Comparison of ENCODE assay signal across 18 cellular contexts in genomic region chr16:3259097-3259496, GRCh38. TPM values are rescaled to one million over a fixed set of nuclear protein-coding genes. Genes with fewer than 3 reads are reported as not detected.
DNase-seq lines count a peak whose midpoint lies in the region; ATAC-seq and TF ChIP-seq lines count a peak whose summit lies in the region.
"Had no signal": no experiment of that assay in that cellular context is flagged by ENCODE, and none has a peak within 500 bp of the region (broad histone marks: within the 10 kb centered on the region; RNA-seq: fewer than 3 reads in every experiment).

No MANE protein-coding gene starts in this region.

- no peak overlapping the region for H3K4me3 Mint-ChIP-seq in activated CD4-positive, alpha-beta T cell treated with anti-CD3 and anti-CD28 coated beads for 36 hours
- H3K4me3 Mint-ChIP-seq: H9; naive thymus-derived CD8-positive, alpha-beta T cell; T-helper 2 cell treated with Interferon-gamma antibody and Interleukin-4, amounts not matched to agents 5 μg/mL and 100 μg/mL, for 36 hours had no signal

- CTCF ChIA-PET in activated CD4-positive, alpha-beta T cell treated with anti-CD3 and anti-CD28 coated beads for 36 hours (lab: Charles Lee): no interaction called here

- peaks cover 1% of the 10 kb centered on the region for H3K9me3 Mint-ChIP-seq in activated CD4-positive, alpha-beta T cell treated with anti-CD3 and anti-CD28 coated beads for 36 hours (ENCODE audit: low read depth)

- H3K4me1 Mint-ChIP-seq in activated CD4-positive, alpha-beta T cell treated with anti-CD3 and anti-CD28 coated beads for 36 hours: peaks cover 8% of the 10 kb centered on the region

- H3K27ac ChIP-seq in liver (ENCODE audit: low read depth in 1 of 2, low read length in 2 of 2) (peak overlapping the region; percentile 48 to 83), subcutaneous abdominal adipose tissue (ENCODE audit: low read depth, low read length) (peak overlapping the region; percentile 46)
- H3K27ac ChIP-seq: 22Rv1, cardiac muscle cell had no signal

- peak; percentile 56 for DNase-seq in NK-92 treated with Interleukin-12 subunit alpha and Interleukin-12 subunit beta, amount 100 ng/mL, for 24 hours (lab: John Stamatoyannopoulos, UW)
- DNase-seq in NK-92 (lab: John Stamatoyannopoulos, UW; ENCODE audit: unreplicated experiment): no peak
- peak; percentile 94 for DNase-seq in SKM-1 treated with dmso at 0.1 percent for 144 hours (lab: John Stamatoyannopoulos, UW; ENCODE audit: unreplicated experiment)
- DNase-seq in stimulated activated CD8-positive, alpha-beta memory T cell treated with anti-CD3 and anti-CD28 coated beads, Interleukin-4, amount 100 ng/mL, for 48 hours: no peak
- no peak for DNase-seq in occipital lobe (lab: John Stamatoyannopoulos, UW)
- no peak for DNase-seq in activated CD4-positive, alpha-beta T cell treated with anti-CD3 and anti-CD28 coated beads for 36 hours
- DNase-seq: DMS 273 treated with DMSO at 0.1 percent for 48 hours; esophagus squamous epithelium; H9; naive thymus-derived CD8-positive, alpha-beta T cell; NCI-H1694 treated with DMSO at 0.1 percent for 48 hours had no signal

- intact Hi-C loops in activated CD4-positive, alpha-beta T cell treated with anti-CD3 and anti-CD28 coated beads for 36 hours (cut with DNase I, micrococcal nuclease): no loop called here

- no peak overlapping the region for H3K4me3 ChIP-seq in liver (ENCODE audit: low read depth in 1 of 3, low read length in 3 of 3)
- peak overlapping the region in 1 of 5 donors; percentile 29 for H3K4me3 ChIP-seq in subcutaneous abdominal adipose tissue (ENCODE audit: low read depth in 1 of 5, low read length in 5 of 5)
- H3K4me3 ChIP-seq: cardiac muscle cell, esophagus squamous epithelium, skin epidermis, tibial nerve had no signal

- H3K36me3 Mint-ChIP-seq in activated CD4-positive, alpha-beta T cell treated with anti-CD3 and anti-CD28 coated beads for 36 hours (ENCODE audit: low read depth): no peaks in the 10 kb centered on the region
- H3K36me3 Mint-ChIP-seq: naive thymus-derived CD8-positive, alpha-beta T cell had no signal

- POLR2A ChIA-PET in activated CD4-positive, alpha-beta T cell treated with anti-CD3 and anti-CD28 coated beads for 36 hours (lab: Charles Lee): no interaction called here

- TF ChIP-seq RAD21 in liver (IDR thresholded peaks at IDR 0.05): peak in 1 of 2 donors; percentile 19

- no peak for ATAC-seq in activated CD4-positive, alpha-beta T cell treated with anti-CD3 and anti-CD28 coated beads for 36 hours
- ATAC-seq: naive thymus-derived CD8-positive, alpha-beta T cell had no signal

- no peaks in the 10 kb centered on the region for H3K9me3 ChIP-seq in liver (ENCODE audit: control insufficient read depth in 4 of 4, low read length in 3 of 4)
- H3K9me3 ChIP-seq in subcutaneous abdominal adipose tissue (ENCODE audit: control insufficient read depth in 5 of 5, low read length in 5 of 5): peaks cover 0 to 3% (median 0%) of the 10 kb centered on the region in 5 donors
- H3K9me3 ChIP-seq: esophagus squamous epithelium, tibial nerve had no signal

- H3K27ac Mint-ChIP-seq in activated CD4-positive, alpha-beta T cell treated with anti-CD3 and anti-CD28 coated beads for 36 hours: no peak overlapping the region
- H3K27ac Mint-ChIP-seq: H9; naive thymus-derived CD8-positive, alpha-beta T cell; T-helper 2 cell treated with Interferon-gamma antibody and Interleukin-4, amounts not matched to agents 5 μg/mL and 100 μg/mL, for 36 hours had no signal

- 43% methylated on average over 8 of the region's 8 CpGs for WGBS in liver

- TF ChIP-seq CTCF in liver (IDR thresholded peaks at IDR 0.05; ENCODE audit: low read depth, low read length, missing input control): no peak

- no peaks in the 10 kb centered on the region for H3K27me3 ChIP-seq in liver (ENCODE audit: control insufficient read depth in 4 of 4, insufficient read depth in 4 of 4, low read length in 3 of 4)
- peaks cover 0 to 4% (median 0%) of the 10 kb centered on the region in 5 donors for H3K27me3 ChIP-seq in subcutaneous abdominal adipose tissue (ENCODE audit: control insufficient read depth in 5 of 5, insufficient read depth in 4 of 5, low read length in 5 of 5)
- H3K27me3 ChIP-seq: cardiac muscle cell, tibial nerve had no signal

- H3K27me3 Mint-ChIP-seq in activated CD4-positive, alpha-beta T cell treated with anti-CD3 and anti-CD28 coated beads for 36 hours: no peaks in the 10 kb centered on the region

- peaks cover 0 to 2% (median 1%) of the 10 kb centered on the region in 4 donors for H3K4me1 ChIP-seq in liver (ENCODE audit: control insufficient read depth in 4 of 4, insufficient read depth in 4 of 4, low read length in 3 of 4)
- peaks cover 4 to 42% (median 26%) of the 10 kb centered on the region in 5 donors for H3K4me1 ChIP-seq in subcutaneous abdominal adipose tissue (ENCODE audit: control insufficient read depth in 5 of 5, insufficient read depth in 5 of 5, low read length in 5 of 5)

- H3K9ac ChIP-seq in liver (ENCODE audit: low read depth in 1 of 2, low read length in 2 of 2) (no peak overlapping the region), subcutaneous abdominal adipose tissue (ENCODE audit: low read length in 5 of 5) (no peak overlapping the region)

- no peaks in the 10 kb centered on the region for H3K36me3 ChIP-seq in liver (ENCODE audit: control insufficient read depth in 4 of 4, insufficient read depth in 3 of 4, low read depth in 1 of 4, low read length in 3 of 4)
- H3K36me3 ChIP-seq in subcutaneous abdominal adipose tissue (ENCODE audit: control insufficient read depth in 5 of 5, insufficient read depth in 5 of 5, low read length in 5 of 5): peaks cover 0 to 2% (median 0%) of the 10 kb centered on the region in 5 donors
- H3K36me3 ChIP-seq: cardiac muscle cell, esophagus squamous epithelium, tibial nerve had no signal

TF ChIP-seq in liver, 16 proteins besides CTCF, POLR2A, EP300 and RAD21 (continues in another document):
- no peak for TF ChIP-seq YY1 (IDR thresholded peaks at IDR 0.05)
- no peak for TF ChIP-seq REST (IDR thresholded peaks at IDR 0.05)
- no peak for TF ChIP-seq FOXA2 (IDR thresholded peaks at IDR 0.05)
- peak; percentile 64 for TF ChIP-seq SP1 (IDR thresholded peaks at IDR 0.05)
- TF ChIP-seq JUND (IDR thresholded peaks at IDR 0.05): no peak
- no peak for TF ChIP-seq HNF4G (IDR thresholded peaks at IDR 0.05)
- no peak for TF ChIP-seq EGR1 (IDR thresholded peaks at IDR 0.05; ENCODE audit: low read depth in 2 of 2)
- no peak for TF ChIP-seq NR2F2 (IDR thresholded peaks at IDR 0.05)
- TF ChIP-seq TAF1 (conservative IDR thresholded peaks at IDR 0.05): no peak
- no peak for TF ChIP-seq FOXA1 (IDR thresholded peaks at IDR 0.05)
- peak in 1 of 2 donors; percentile 15 for TF ChIP-seq RXRA (IDR thresholded peaks at IDR 0.05)

RNA-seq across cellular contexts. Expression of gene MEFV, which starts 2.7 kb away (rescaled TPM):
- total RNA-seq in liver (1 to 10 TPM; 1.2 to 3.3 TPM), occipital lobe (0.47 TPM)
- under 1 TPM; 0.33 to 0.36 TPM for polyA plus RNA-seq in liver
- under 1 TPM; 0.09 to 0.14 TPM for total RNA-seq in activated CD4-positive, alpha-beta T cell treated with anti-CD3 and anti-CD28 coated beads for 36 hours
- total RNA-seq: cardiac muscle cell, H9 had no signal
- polyA plus RNA-seq: cardiac muscle cell; naive thymus-derived CD8-positive, alpha-beta T cell had no signal

RNA-seq across cellular contexts. Expression of gene ZNF200, which starts 24.1 kb away (rescaled TPM):
- 1 to 10 TPM; 4.5 to 5.3 TPM for total RNA-seq in liver
- 1 to 10 TPM; 1.8 to 2.3 TPM for polyA plus RNA-seq in liver
- total RNA-seq in occipital lobe: 17.9 TPM
- total RNA-seq in activated CD4-positive, alpha-beta T cell treated with anti-CD3 and anti-CD28 coated beads for 36 hours: 1 to 10 TPM; 8.3 to 9.0 TPM

RNA-seq across cellular contexts. Expression of gene ZNF263, which starts 24.2 kb away (rescaled TPM):
- total RNA-seq in liver (10 to 100 TPM; 17.2 to 27.3 TPM), occipital lobe (55.4 TPM)
- polyA plus RNA-seq in liver: 1 to 10 TPM; 6.3 to 9.4 TPM
- 10 to 100 TPM; 19.2 to 19.6 TPM for total RNA-seq in activated CD4-positive, alpha-beta T cell treated with anti-CD3 and anti-CD28 coated beads for 36 hours

RNA-seq across cellular contexts. Expression of gene TIGD7, which starts 46.1 kb away (rescaled TPM):
- total RNA-seq in liver (1 to 10 TPM; 1.8 to 2.6 TPM), occipital lobe (26.4 TPM)
- under 1 TPM; 0.58 to 0.71 TPM for polyA plus RNA-seq in liver
- total RNA-seq in activated CD4-positive, alpha-beta T cell treated with anti-CD3 and anti-CD28 coated beads for 36 hours: 1 to 10 TPM; 2.9 TPM

RNA-seq across cellular contexts. Expression of gene ZNF75A, which starts 46.2 kb away (rescaled TPM):
- total RNA-seq in liver (10 to 100 TPM; 11.0 to 17.2 TPM), occipital lobe (35.4 TPM)
- 1 to 10 TPM; 4.9 to 8.6 TPM for polyA plus RNA-seq in liver
- 10 to 100 TPM; 23.2 to 27.4 TPM for total RNA-seq in activated CD4-positive, alpha-beta T cell treated with anti-CD3 and anti-CD28 coated beads for 36 hours

Comparison
In these comparisons a context has a peak if more than half of its experiments do, and no peak if none do; other contexts are left out.
1. DNase-seq: peak in NK-92 treated with Interleukin-12 subunit alpha and Interleukin-12 subunit beta, amount 100 ng/mL, for 24 hours (single experiment) and SKM-1 treated with dmso at 0.1 percent for 144 hours (single experiment); none in NK-92 (single experiment), stimulated activated CD8-positive, alpha-beta memory T cell treated with anti-CD3 and anti-CD28 coated beads, Interleukin-4, amount 100 ng/mL, for 48 hours (single experiment), occipital lobe (single experiment) and activated CD4-positive, alpha-beta T cell treated with anti-CD3 and anti-CD28 coated beads for 36 hours (single experiment).